ENCODE assay signal across 12 cellular contexts in genomic region chr2:85288244-85288725, GRCh38. TPM values are rescaled to one million over a fixed set of nuclear protein-coding genes. Genes with fewer than 3 reads are reported as not detected.
DNase-seq lines count a peak whose midpoint lies in the region; ATAC-seq, FAIRE-seq and TF ChIP-seq lines count a peak whose summit lies in the region.
"Had no signal": no experiment of that assay in that cellular context is flagged by ENCODE, and none has a peak within 500 bp of the region (broad histone marks: within the 10 kb centered on the region; RNA-seq: fewer than 3 reads in every experiment).

No MANE protein-coding gene starts in this region.

- ATAC-seq in A549 (peak; percentile 78 to 83), left lung (peak; percentile 69), HG02840 (IDR thresholded peaks at IDR 0.05; ENCODE audit: low FRiP score, unreplicated experiment) (no peak), HG02884 (IDR thresholded peaks at IDR 0.05; ENCODE audit: unreplicated experiment) (no peak)
- ATAC-seq: sciatic nerve had no signal

- POLR2A ChIA-PET in A549 (lab: Yijun Ruan, JAX): interaction anchor here (1.1 to 1.9 kb wide), 3 partner anchors 155 to 317 kb away, joined by 3 to 5 read pairs (median 3); partner anchors contain the start of genes KCMF1 and TCF7L1

- no peaks in the 10 kb centered on the region for H3K27me3 Mint-ChIP-seq in astrocyte (ENCODE audit: low read depth, unreplicated experiment)

- H3K9me3 Mint-ChIP-seq in astrocyte (ENCODE audit: unreplicated experiment): no peaks in the 10 kb centered on the region

- H2AFZ ChIP-seq in astrocyte (ENCODE audit: low read depth, low read length): no peak overlapping the region

- no peak for TF ChIP-seq RAD21 in A549 (conservative IDR thresholded peaks at IDR 0.05 in 1 of 2, IDR thresholded peaks at IDR 0.05 in 1 of 2)

- H3K4me3 ChIP-seq in A549: no peak overlapping the region
- H3K4me3 ChIP-seq in astrocyte (ENCODE audit: insufficient read depth, low read depth, low read length): no peak overlapping the region
- no peak overlapping the region for H3K4me3 ChIP-seq in left lung

- H3K9ac ChIP-seq in astrocyte (ENCODE audit: low read length): peak overlapping the region; percentile 46

- H3K36me3 ChIP-seq in astrocyte (ENCODE audit: insufficient read depth, low read length): no peaks in the 10 kb centered on the region
- no peaks in the 10 kb centered on the region for H3K36me3 ChIP-seq in left lung

- no peak for TF ChIP-seq CTCF in A549 (IDR thresholded peaks at IDR 0.05)
- TF ChIP-seq CTCF in astrocyte (IDR thresholded peaks at IDR 0.05; ENCODE audit: insufficient read depth, low read depth, low read length): no peak
- no peak for TF ChIP-seq CTCF in left lung (IDR thresholded peaks at IDR 0.05)

- no peaks in the 10 kb centered on the region for H3K9me3 ChIP-seq in A549
- no peaks in the 10 kb centered on the region for H3K9me3 ChIP-seq in astrocyte (ENCODE audit: insufficient read depth, low read depth, low read length)
- no peaks in the 10 kb centered on the region for H3K9me3 ChIP-seq in left lung

- H3K27ac ChIP-seq in A549: peak overlapping the region; percentile 62 to 82
- peak overlapping the region; percentile 51 for H3K27ac ChIP-seq in astrocyte (ENCODE audit: low read depth, low read length)
- H3K27ac ChIP-seq in left lung: peak overlapping the region in 1 of 2 donors; percentile 13

- H3K4me3 Mint-ChIP-seq in astrocyte (ENCODE audit: unreplicated experiment): no peak overlapping the region
- H3K4me3 Mint-ChIP-seq: B cell had no signal

- peaks cover 31% of the 10 kb centered on the region for H3K4me1 ChIP-seq in A549
- H3K4me1 ChIP-seq in astrocyte (ENCODE audit: insufficient read depth, low read length): peaks cover 12% of the 10 kb centered on the region
- peaks cover 0 to 14% of the 10 kb centered on the region in 2 donors for H3K4me1 ChIP-seq in left lung

- CTCF ChIA-PET in A549 (lab: Yijun Ruan, JAX): interaction anchor here (1.3 to 11.8 kb wide), 8 partner anchors 9 to 362 kb away, joined by 3 to 376 read pairs (median 8); partner anchors contain the start of gene TCF7L1

- H3K27ac Mint-ChIP-seq in astrocyte (ENCODE audit: unreplicated experiment): peak overlapping the region; percentile 94
- H3K27ac Mint-ChIP-seq: B cell had no signal

- peaks cover 2% of the 10 kb centered on the region for H4K20me1 ChIP-seq in astrocyte (ENCODE audit: insufficient read depth, low read length)

- 16% methylated on average over 10 of the region's 10 CpGs for WGBS in A549 (ENCODE audit: missing lambda C conversion rate)

- H3K27me3 ChIP-seq in astrocyte (ENCODE audit: insufficient read depth, low read length) (no peaks in the 10 kb centered on the region), left lung (no peaks in the 10 kb centered on the region)

- TF ChIP-seq POLR2A in A549 (IDR thresholded peaks at IDR 0.05; ENCODE audit: low read length): no peak

- DNase-seq in A549 (ENCODE audit: low read depth in 1 of 2, low spot score in 1 of 2): peak; percentile 82 to 86
- peak; percentile 25 for DNase-seq in HK-2 (ENCODE audit: unreplicated experiment)
- DNase-seq in astrocyte (ENCODE audit: low read depth): peak; percentile 86
- no peak for DNase-seq in left lung
- no peak for DNase-seq in DMS153 treated with DMSO at 0.1 percent for 48 hours (lab: John Stamatoyannopoulos, UW; ENCODE audit: unreplicated experiment)
- no peak for DNase-seq in T1000 (lab: John Stamatoyannopoulos, UW)
- DNase-seq: activated T-cell treated with anti-CD3 and anti-CD28 coated beads, Interleukin-2, amount 50 U/mL, for 1 hour; NCI-H146 had no signal

- H3K79me2 ChIP-seq in astrocyte (ENCODE audit: insufficient read depth, low read length): no peaks in the 10 kb centered on the region

- peaks cover 12% of the 10 kb centered on the region for H3K36me3 Mint-ChIP-seq in astrocyte (ENCODE audit: low read depth, unreplicated experiment)

- no peak for FAIRE-seq in A549 (lab: Jason Lieb, UNC)
- FAIRE-seq in astrocyte (lab: Jason Lieb, UNC): no peak

- peaks cover 21% of the 10 kb centered on the region for H3K4me1 Mint-ChIP-seq in astrocyte (ENCODE audit: low read depth, unreplicated experiment)

- no peak for TF ChIP-seq EP300 in A549 (IDR thresholded peaks at IDR 0.05)

- H3K4me2 ChIP-seq in A549: peak overlapping the region; percentile 60
- H3K4me2 ChIP-seq in astrocyte (ENCODE audit: low read length): peak overlapping the region; percentile 67

- intact Hi-C loops in left lung (cut with DNase I): loop anchor here in 1 of 2 donors (5.0 kb wide), 1 partner anchor 221 kb away; no protein-coding TSS in a partner anchor

TF ChIP-seq in A549, 52 proteins besides CTCF, POLR2A, EP300 and RAD21:
- TF ChIP-seq JUNB (IDR thresholded peaks at IDR 0.05): peak; percentile 37
- TF ChIP-seq FOSL2 (IDR thresholded peaks at IDR 0.05): peak; percentile 39; the same call in 1 of the 2 replicates
- peak; percentile 81 for TF ChIP-seq FOSL2 (CRISPR knock-in tag; IDR thresholded peaks at IDR 0.05)
- no peak for TF ChIP-seq ESRRA (IDR thresholded peaks at IDR 0.05; ENCODE audit: borderline replicate concordance, low read length)
- TF ChIP-seq, protein P1, sequence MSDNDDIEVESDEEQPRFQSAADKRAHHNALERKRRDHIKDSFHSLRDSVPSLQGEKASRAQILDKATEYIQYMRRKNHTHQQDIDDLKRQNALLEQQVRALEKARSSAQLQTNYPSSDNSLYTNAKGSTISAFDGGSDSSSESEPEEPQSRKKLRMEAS (IDR thresholded peaks at IDR 0.05): 0 out of 2 replicates have a peak, but pooled peaks have one; percentile 42
- peak in 1 of 2 experiments; percentile 9; a peak in 1 of 4 replicates for TF ChIP-seq CEBPB (IDR thresholded peaks at IDR 0.05)

RNA-seq across cellular contexts. Expression of gene TGOLN2, which starts 39.5 kb away (rescaled TPM):
- polyA plus RNA-seq in A549 (2011; rRNA removed): 159 and 177 TPM in 2 replicates
- polyA plus RNA-seq in A549 (2012; cell fraction: cytosol; rRNA removed): 83.2 and 85.0 TPM in 2 replicates
- 54.5 and 62.1 TPM in 2 replicates for polyA plus RNA-seq in A549 (2012; cell fraction: nucleus; rRNA removed)
- polyA plus RNA-seq in A549 (2017; fragmentation: RNase III; extraction: RNeasy Plus Mini Kit Qiagen cat#74134 plus additional on column Dnase treatment): 97.1 to 98.9 TPM (median 98.3 TPM) in 3 replicates
- polyA minus RNA-seq in A549 (2011; rRNA and poly(A)+ RNA removed): 54.7 and 65.4 TPM in 2 replicates
- 86.7 and 90.8 TPM in 2 replicates for total RNA-seq in astrocyte
- total RNA-seq in left lung: 100 to 1,000 TPM; 122 to 133 TPM

Comparison
In these comparisons a context has a peak if more than half of its experiments do, and no peak if none do; other contexts are left out.
1. ATAC-seq: peak in A549 (2 of 2) and left lung (single experiment); none in HG02840 (single experiment) and HG02884 (single experiment).
2. DNase-seq: peak in A549 (2 of 2), HK-2 (single experiment) and astrocyte (single experiment); none in left lung (0 of 2), DMS153 treated with DMSO at 0.1 percent for 48 hours (single experiment) and T1000 (single experiment).